23 cellular contexts compared by ENCODE assay signal in the genomic region with DNA sequence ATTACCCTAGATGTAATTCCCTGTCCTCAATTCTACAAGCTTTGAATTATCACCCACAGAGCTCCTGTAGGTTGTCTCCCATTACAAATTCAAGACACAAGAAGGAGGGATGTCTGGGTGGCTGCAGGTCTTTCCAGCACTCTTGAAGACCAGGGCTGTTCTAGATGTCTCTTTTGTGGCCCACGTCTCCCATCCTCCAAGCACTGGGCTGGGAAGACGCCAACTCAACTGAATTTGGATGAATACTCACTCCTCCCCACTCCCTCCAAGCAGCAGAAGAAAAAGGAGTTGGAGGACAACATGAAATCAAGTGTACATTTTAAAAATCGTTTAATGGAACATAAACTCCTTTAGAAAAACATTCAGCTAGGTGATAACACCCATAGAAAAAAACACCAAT. TPM values are rescaled to one million over a fixed set of nuclear protein-coding genes. Genes with fewer than 3 reads are reported as not detected.
DNase-seq lines count a peak whose midpoint lies in the region; ATAC-seq lines count a peak whose summit lies in the region.
"Had no signal": no experiment of that assay in that cellular context is flagged by ENCODE, and none has a peak within 500 bp of the region (broad histone marks: within the 10 kb centered on the region; RNA-seq: fewer than 3 reads in every experiment).

No MANE protein-coding gene starts in this region.

- peaks cover 50% of the 10 kb centered on the region for H3K36me3 Mint-ChIP-seq in activated T-helper 17 cell treated with anti-CD3 and anti-CD28 coated beads, Interleukin-2, amount 50 U/mL, for 72 hours (ENCODE audit: low read depth)

- no peaks in the 10 kb centered on the region for H4K20me1 ChIP-seq in GM23248 (ENCODE audit: insufficient read depth)

- H3K9ac ChIP-seq in GM23248, result no peak overlapping the region

- no peaks in the 10 kb centered on the region for H3K27me3 ChIP-seq in GM23248 (replicated peaks; ENCODE audit: insufficient read depth)
- H3K27me3 ChIP-seq: gastrocnemius medialis had no signal

- H3F3A ChIP-seq in GM23248 (ENCODE audit: insufficient read depth), result peaks cover 67% of the 10 kb centered on the region

- H3K9me3 Mint-ChIP-seq in activated T-helper 17 cell treated with anti-CD3 and anti-CD28 coated beads, Interleukin-2, amount 50 U/mL, for 72 hours, result no peaks in the 10 kb centered on the region
- H3K9me3 Mint-ChIP-seq: stimulated activated naive CD8-positive, alpha-beta T cell treated with anti-CD3 and anti-CD28 coated beads, Interleukin-15, Interleukin-2, amounts not matched to agents 100 ng/mL and 50 ng/mL, for 24 hours; T-helper 2 cell treated with Interferon-gamma antibody and Interleukin-4, amounts not matched to agents 5 μg/mL and 100 μg/mL, for 36 hours; type B pancreatic cell had no signal

- H3K27ac Mint-ChIP-seq in activated T-helper 17 cell treated with anti-CD3 and anti-CD28 coated beads, Interleukin-2, amount 50 U/mL, for 72 hours, result peak overlapping the region; percentile 36
- H3K27ac Mint-ChIP-seq: B cell; stimulated activated naive CD8-positive, alpha-beta T cell treated with anti-CD3 and anti-CD28 coated beads, Interleukin-15, Interleukin-2, amounts not matched to agents 100 ng/mL and 50 ng/mL, for 24 hours; T-helper 2 cell treated with Interferon-gamma antibody and Interleukin-4, amounts not matched to agents 5 μg/mL and 100 μg/mL, for 36 hours had no signal

- H3K4me3 Mint-ChIP-seq in activated T-helper 17 cell treated with anti-CD3 and anti-CD28 coated beads, Interleukin-2, amount 50 U/mL, for 72 hours, result no peak overlapping the region
- H3K4me3 Mint-ChIP-seq: B cell; stimulated activated naive CD8-positive, alpha-beta T cell treated with anti-CD3 and anti-CD28 coated beads, Interleukin-15, Interleukin-2, amounts not matched to agents 100 ng/mL and 50 ng/mL, for 24 hours; T-helper 2 cell treated with Interferon-gamma antibody and Interleukin-4, amounts not matched to agents 5 μg/mL and 100 μg/mL, for 36 hours had no signal

- ATAC-seq in activated T-helper 17 cell treated with anti-CD3 and anti-CD28 coated beads, Interleukin-2, amount 50 U/mL, for 72 hours (replicated peaks), result no peak
- ATAC-seq in HG02885 (IDR thresholded peaks at IDR 0.05; ENCODE audit: poor library complexity, unreplicated experiment) (no peak), GM18511 (IDR thresholded peaks at IDR 0.05; ENCODE audit: unreplicated experiment) (no peak), HG02798 (IDR thresholded peaks at IDR 0.05; ENCODE audit: poor library complexity, unreplicated experiment) (no peak)
- ATAC-seq: gastrocnemius medialis, left colon had no signal

- no peak overlapping the region for H3K4me3 ChIP-seq in GM23248
- H3K4me3 ChIP-seq: gastrocnemius medialis had no signal

- H3K4me2 ChIP-seq in GM23248 (ENCODE audit: unreplicated experiment), result no peak overlapping the region

- H3K27ac ChIP-seq in GM23248 (peak overlapping the region; percentile 13), substantia nigra (ENCODE audit: low read depth, low read length, poor library complexity, severe bottlenecking) (peak overlapping the region; percentile 69)
- H3K27ac ChIP-seq: gastrocnemius medialis, WERI-Rb-1 had no signal

- H3K4me1 Mint-ChIP-seq in activated T-helper 17 cell treated with anti-CD3 and anti-CD28 coated beads, Interleukin-2, amount 50 U/mL, for 72 hours, result peaks cover 38% of the 10 kb centered on the region

- in situ Hi-C loops in GM23248 (cut with MboI), result no loop called here

- H3K9me3 ChIP-seq in GM23248 (ENCODE audit: low read depth), result no peaks in the 10 kb centered on the region
- H3K9me3 ChIP-seq: gastrocnemius medialis had no signal

- no peaks in the 10 kb centered on the region for H3K9me2 ChIP-seq in GM23248 (ENCODE audit: insufficient read depth)

- peaks cover 68% of the 10 kb centered on the region for H3K79me2 ChIP-seq in GM23248 (ENCODE audit: insufficient read depth)

- WGBS in GM23248 (ENCODE audit: low coverage in 1 of 2, low lambda C conversion rate in 2 of 2, missing lambda C conversion rate in 2 of 2), 2 experiments, result 45 to 51% methylated on average over 3 of the region's 3 CpGs

- peaks cover 5% of the 10 kb centered on the region; the same call in 1 of the 2 replicates for H3K36me3 ChIP-seq in GM23248 (ENCODE audit: low read depth)

- H3K27me3 Mint-ChIP-seq in activated T-helper 17 cell treated with anti-CD3 and anti-CD28 coated beads, Interleukin-2, amount 50 U/mL, for 72 hours, result no peaks in the 10 kb centered on the region
- H3K27me3 Mint-ChIP-seq: B cell; stimulated activated naive CD8-positive, alpha-beta T cell treated with anti-CD3 and anti-CD28 coated beads, Interleukin-15, Interleukin-2, amounts not matched to agents 100 ng/mL and 50 ng/mL, for 24 hours; type B pancreatic cell had no signal

- DNase-seq in GM23248 (peak; percentile 17), kidney tubule cell (ENCODE audit: low spot score) (peak; percentile 1), substantia nigra (lab: John Stamatoyannopoulos, UW) (peak in 1 of 49 donors; percentile 47)
- DNase-seq: activated CD4-positive, alpha-beta T cell treated with anti-CD3 and anti-CD28 coated beads, Interleukin-2, amount 50 U/mL, for 4 hours; activated gamma-delta T cell treated with Interleukin-2 at 50 U/mL for 16 hours; Calu3; effector CD4-positive, alpha-beta T cell; EL; gastrocnemius medialis; KG1; left colon; NCI-H2029; small intestine; stimulated activated CD4-positive, alpha-beta T cell treated with anti-CD3 and anti-CD28 coated beads, Interleukin-2, amount 100 ng/mL, for 48 hours; WERI-Rb-1 had no signal

- H3K4me1 ChIP-seq in GM23248 (ENCODE audit: insufficient read depth), result peaks cover 50% of the 10 kb centered on the region

- H2AFZ ChIP-seq in GM23248, result no peak overlapping the region

RNA-seq across cellular contexts. Expression of a gene that starts 31.2 kb away (rescaled TPM):
- 43.6 and 51.7 TPM in 2 replicates for total RNA-seq in GM23248 (2014; rRNA removed; shearing (Covaris generic))
- 6.8 and 8.4 TPM in 2 replicates for polyA plus RNA-seq in GM23248 (2016; fragmentation: Nextera tagmentation; extraction: Ambion mirVana)
- total RNA-seq in activated T-helper 17 cell treated with anti-CD3 and anti-CD28 coated beads, Interleukin-2, amount 50 U/mL, for 72 hours, result 10 to 100 TPM; 23.4 to 40.7 TPM
